Comparison of ENCODE assay signal across 27 cellular contexts in genomic region chr2:174450021-174450816, GRCh38. TPM values are rescaled to one million over a fixed set of nuclear protein-coding genes. Genes with fewer than 3 reads are reported as not detected.
DNase-seq lines count a peak whose midpoint lies in the region; ATAC-seq and TF ChIP-seq lines count a peak whose summit lies in the region.
"Had no signal": no experiment of that assay in that cellular context is flagged by ENCODE, and none has a peak within 500 bp of the region (broad histone marks: within the 10 kb centered on the region; RNA-seq: fewer than 3 reads in every experiment).

No MANE protein-coding gene starts in this region.

- no peaks in the 10 kb centered on the region for H3K9me2 ChIP-seq in OCI-LY7 (ENCODE audit: insufficient read depth, low read length)

- H3K4me2 ChIP-seq in OCI-LY7 (ENCODE audit: low read length): 0 out of 2 replicates have a peak overlapping the region, but pooled peaks have one; percentile 23

- POLR2A ChIA-PET in GM10248 (lab: Yijun Ruan, JAX) (no interaction called here), OCI-LY7 (lab: Charles Lee) (no interaction called here)

- peaks cover 5% of the 10 kb centered on the region for H3K4me1 ChIP-seq in CD4-positive, CD25-positive, alpha-beta regulatory T cell (ENCODE audit: control insufficient read depth, insufficient read depth, low read length, poor library complexity, severe bottlenecking)
- H3K4me1 ChIP-seq in OCI-LY7 (ENCODE audit: insufficient read depth, low read length, poor library complexity, severe bottlenecking): no peaks in the 10 kb centered on the region

- H3K9me3 Mint-ChIP-seq in CD4-positive, CD25-positive, alpha-beta regulatory T cell: no peaks in the 10 kb centered on the region
- peaks cover 4% of the 10 kb centered on the region for H3K9me3 Mint-ChIP-seq in glutamatergic neuron (ENCODE audit: unreplicated experiment)
- H3K9me3 Mint-ChIP-seq: activated CD4-positive, alpha-beta T cell treated with anti-CD3 and anti-CD28 coated beads, Interleukin-2, amount 10 ng/mL, durations not matched to agents 7 days and 5 days; type B pancreatic cell had no signal

- no peaks in the 10 kb centered on the region for H4K20me1 ChIP-seq in OCI-LY7 (ENCODE audit: insufficient read depth, low read length)

- H3K9me3 ChIP-seq in CD4-positive, CD25-positive, alpha-beta regulatory T cell (ENCODE audit: control insufficient read depth in 2 of 2, low read length in 2 of 2): no peaks in the 10 kb centered on the region
- no peaks in the 10 kb centered on the region for H3K9me3 ChIP-seq in OCI-LY7 (ENCODE audit: low read length)

- no peak overlapping the region for H3K4me3 ChIP-seq in CD4-positive, CD25-positive, alpha-beta regulatory T cell (ENCODE audit: low read depth, low read length)
- no peak overlapping the region for H3K4me3 ChIP-seq in OCI-LY7 (ENCODE audit: low read depth, low read length, poor library complexity, severe bottlenecking)
- H3K4me3 ChIP-seq: SK-N-MC had no signal

- peak overlapping the region in 1 of 4 donors; percentile 26 for H3K4me3 Mint-ChIP-seq in CD4-positive, CD25-positive, alpha-beta regulatory T cell
- H3K4me3 Mint-ChIP-seq in glutamatergic neuron (ENCODE audit: unreplicated experiment): no peak overlapping the region
- H3K4me3 Mint-ChIP-seq: activated CD4-positive, alpha-beta T cell treated with anti-CD3 and anti-CD28 coated beads, Interleukin-2, amount 10 ng/mL, durations not matched to agents 7 days and 5 days; activated CD8-positive, alpha-beta memory T cell treated with anti-CD3 and anti-CD28 coated beads, Interleukin-2, amount 10 ng/mL, durations not matched to agents 7 days and 5 days; type B pancreatic cell had no signal

- H3K36me3 ChIP-seq in CD4-positive, CD25-positive, alpha-beta regulatory T cell (ENCODE audit: control insufficient read depth, insufficient read depth, low read length): peaks cover 62% of the 10 kb centered on the region
- no peaks in the 10 kb centered on the region for H3K36me3 ChIP-seq in OCI-LY7 (ENCODE audit: insufficient read depth, low read length)

- no peak overlapping the region for H3K27ac ChIP-seq in CD4-positive, CD25-positive, alpha-beta regulatory T cell (ENCODE audit: insufficient read depth, low read length, poor library complexity, severe bottlenecking)
- no peak overlapping the region for H3K27ac ChIP-seq in OCI-LY7 (ENCODE audit: low read depth, low read length, poor library complexity, severe bottlenecking)
- H3K27ac ChIP-seq: C4-2B, HL-60, RWPE1, SK-N-MC, VCaP had no signal

- DNase-seq in CD4-positive, CD25-positive, alpha-beta regulatory T cell: no peak
- peak; percentile 22 for DNase-seq in GM10248 (ENCODE audit: extremely low spot score)
- no peak for DNase-seq in OCI-LY7 (ENCODE audit: low spot score)
- no peak for DNase-seq in glutamatergic neuron
- no peak for DNase-seq in NOMO-1 treated with dmso at 0.1 percent for 144 hours (lab: John Stamatoyannopoulos, UW; ENCODE audit: unreplicated experiment)
- DNase-seq in left lobe of liver (ENCODE audit: low spot score): no peak
- DNase-seq: activated CD4-positive, alpha-beta T cell treated with anti-CD3 and anti-CD28 coated beads, Interleukin-2, amount 10 ng/mL, durations not matched to agents 7 days and 5 days; activated CD8-positive, alpha-beta memory T cell treated with anti-CD3 and anti-CD28 coated beads, Interleukin-2, amount 10 ng/mL, durations not matched to agents 7 days and 5 days; caudate nucleus; cortex of kidney; foreskin fibroblast; kidney glomerular epithelial cell; NCI-H1417 treated with DMSO at 0.1 percent for 48 hours; NCI-H2081 treated with DMSO at 0.1 percent for 48 hours; NCI-H345; NCI-H748 treated with DMSO at 0.1 percent for 48 hours; posterior cingulate gyrus; right cardiac atrium; stimulated activated CD4-positive, alpha-beta T cell treated with anti-CD3 and anti-CD28 coated beads, Interleukin-2, amount 100 ng/mL, for 24 hours had no signal

- intact Hi-C loops in OCI-LY7 (cut with micrococcal nuclease; ENCODE audit: unreplicated experiment): no loop called here

- no TSS peak for BruUV-seq in OCI-LY7 (replicated peaks; lab: Mats Ljungman, UMichigan)

- ATAC-seq in CD4-positive, CD25-positive, alpha-beta regulatory T cell (ENCODE audit: low read depth in 2 of 2): peak in 1 of 2 donors; percentile 18
- ATAC-seq in GM19467 (IDR thresholded peaks at IDR 0.05; ENCODE audit: unreplicated experiment): no peak
- no peak for ATAC-seq in left lobe of liver
- ATAC-seq: activated CD8-positive, alpha-beta memory T cell treated with anti-CD3 and anti-CD28 coated beads, Interleukin-2, amount 10 ng/mL, durations not matched to agents 7 days and 5 days; esophagus mucosa; right cardiac atrium had no signal

- CTCF ChIA-PET in GM10248 (lab: Yijun Ruan, JAX): interaction anchor here (0.8 to 1.7 kb wide), 4 partner anchors 12 to 97 kb away, joined by 3 to 5 read pairs (median 4); no protein-coding TSS in a partner anchor
- CTCF ChIA-PET in OCI-LY7 (lab: Charles Lee; ENCODE audit: unreplicated experiment): no interaction called here

- H3K4me1 Mint-ChIP-seq in CD4-positive, CD25-positive, alpha-beta regulatory T cell: peaks cover 2 to 13% (median 9%) of the 10 kb centered on the region in 4 donors
- peaks cover 6% of the 10 kb centered on the region for H3K4me1 Mint-ChIP-seq in glutamatergic neuron (ENCODE audit: low read depth, unreplicated experiment)

- no peak overlapping the region for H2AFZ ChIP-seq in OCI-LY7 (ENCODE audit: low read length)

- H3K79me2 ChIP-seq in OCI-LY7 (ENCODE audit: insufficient read depth, low read depth, low read length): no peaks in the 10 kb centered on the region

- H3K27me3 ChIP-seq in CD4-positive, CD25-positive, alpha-beta regulatory T cell (ENCODE audit: control insufficient read depth, insufficient read depth, low read length): no peaks in the 10 kb centered on the region

- TF ChIP-seq CTCF in GM10248 (IDR thresholded peaks at IDR 0.05; ENCODE audit: control extremely low read depth, extremely low read depth, low read depth, missing control alignments) (no peak), OCI-LY7 (conservative IDR thresholded peaks at IDR 0.05; ENCODE audit: low read length) (no peak), glutamatergic neuron (IDR thresholded peaks at IDR 0.05; ENCODE audit: partially characterized antibody, unreplicated experiment) (no peak)

- peaks cover 42% of the 10 kb centered on the region for H3K36me3 Mint-ChIP-seq in CD4-positive, CD25-positive, alpha-beta regulatory T cell
- peaks cover 3% of the 10 kb centered on the region for H3K36me3 Mint-ChIP-seq in glutamatergic neuron (ENCODE audit: unreplicated experiment)
- H3K36me3 Mint-ChIP-seq: type B pancreatic cell had no signal

- H3K27me3 Mint-ChIP-seq in CD4-positive, CD25-positive, alpha-beta regulatory T cell: no peaks in the 10 kb centered on the region
- H3K27me3 Mint-ChIP-seq in glutamatergic neuron (ENCODE audit: unreplicated experiment): peaks cover 2% of the 10 kb centered on the region
- H3K27me3 Mint-ChIP-seq: activated CD4-positive, alpha-beta T cell treated with anti-CD3 and anti-CD28 coated beads, Interleukin-2, amount 10 ng/mL, durations not matched to agents 7 days and 5 days; activated CD8-positive, alpha-beta memory T cell treated with anti-CD3 and anti-CD28 coated beads, Interleukin-2, amount 10 ng/mL, durations not matched to agents 7 days and 5 days; type B pancreatic cell had no signal

- H3K27ac Mint-ChIP-seq in CD4-positive, CD25-positive, alpha-beta regulatory T cell: peak overlapping the region; percentile 31 to 80 (median 58)
- peak overlapping the region; percentile 4 for H3K27ac Mint-ChIP-seq in glutamatergic neuron (ENCODE audit: unreplicated experiment)
- H3K27ac Mint-ChIP-seq: activated CD4-positive, alpha-beta T cell treated with anti-CD3 and anti-CD28 coated beads, Interleukin-2, amount 10 ng/mL, durations not matched to agents 7 days and 5 days; activated CD8-positive, alpha-beta memory T cell treated with anti-CD3 and anti-CD28 coated beads, Interleukin-2, amount 10 ng/mL, durations not matched to agents 7 days and 5 days; type B pancreatic cell had no signal

RNA-seq across cellular contexts. Expression of gene GPR155, which starts 36.6 kb away (rescaled TPM):
- 42.7 TPM for total RNA-seq in CD4-positive, CD25-positive, alpha-beta regulatory T cell
- polyA plus RNA-seq in CD4-positive, CD25-positive, alpha-beta regulatory T cell: 10 to 100 TPM; 15.0 to 20.1 (median 18.9) TPM
- 0.26 and 1.9 TPM in 2 replicates for total RNA-seq in OCI-LY7 (2014; rRNA removed; shearing (Covaris generic))
- total RNA-seq in OCI-LY7 (2022): 0.96 and 1.9 TPM in 2 replicates
- 51.1 TPM for total RNA-seq in glutamatergic neuron (ENCODE audit: unreplicated experiment)
- total RNA-seq in left lobe of liver: 9.3 TPM

RNA-seq across cellular contexts. Expression of gene SCRN3, which starts 54.7 kb away (rescaled TPM):
- 11.5 TPM for total RNA-seq in CD4-positive, CD25-positive, alpha-beta regulatory T cell
- polyA plus RNA-seq in CD4-positive, CD25-positive, alpha-beta regulatory T cell: 10 to 100 TPM; 10.0 to 12.8 (median 11.4) TPM
- 6.1 and 11.8 TPM in 2 replicates for total RNA-seq in OCI-LY7 (2014; rRNA removed; shearing (Covaris generic))
- 10.6 and 13.0 TPM in 2 replicates for total RNA-seq in OCI-LY7 (2022)
- total RNA-seq in glutamatergic neuron (ENCODE audit: unreplicated experiment): 51.3 TPM
- 17.8 TPM for total RNA-seq in left lobe of liver
